ENCODE assay signal across 8 cellular contexts in genomic region chr19:38684862-38685665, GRCh38. TPM values are rescaled to one million over a fixed set of nuclear protein-coding genes. Genes with fewer than 3 reads are reported as not detected.
DNase-seq lines count a peak whose midpoint lies in the region; ATAC-seq and TF ChIP-seq lines count a peak whose summit lies in the region.

No MANE protein-coding gene starts in this region.

- no peaks in the 10 kb centered on the region for H3K27me3 Mint-ChIP-seq in activated CD4-positive, alpha-beta memory T cell treated with anti-CD3 and anti-CD28 coated beads, Interleukin-2, amount 10 ng/mL, durations not matched to agents 7 days and 5 days

- CTCF ChIA-PET in activated CD4-positive, alpha-beta memory T cell treated with anti-CD3 and anti-CD28 coated beads, Interleukin-2, amount 10 ng/mL, durations not matched to agents 7 days and 5 days (lab: Charles Lee) = interaction anchor here (0.8 to 2.0 kb wide), 2 partner anchors 8 to 38 kb away, joined by 4 to 8 read pairs; partner anchors contain the start of gene ACTN4

- H3K9ac ChIP-seq in HUES48 (ENCODE audit: low read depth, low read length) (peak overlapping the region; percentile 73), iPS-15b (ENCODE audit: low read depth, low read length) (peak overlapping the region; percentile 18)

- no peak for TF ChIP-seq CTCF in spleen (IDR thresholded peaks at IDR 0.05 in 8 of 11, conservative IDR thresholded peaks at IDR 0.05 in 3 of 11)

- H3K27ac ChIP-seq in HUES48 (ENCODE audit: low read depth, low read length) (peak overlapping the region; percentile 98), spleen (peak overlapping the region; percentile 51 to 91 (median 82))

- H3K4me3 ChIP-seq in HUES48 (ENCODE audit: low read depth, low read length) (no peak overlapping the region), iPS-15b (ENCODE audit: low read depth, low read length) (no peak overlapping the region), spleen (no peak overlapping the region)

- POLR2A ChIA-PET in activated CD4-positive, alpha-beta memory T cell treated with anti-CD3 and anti-CD28 coated beads, Interleukin-2, amount 10 ng/mL, durations not matched to agents 7 days and 5 days (lab: Charles Lee) = interaction anchor here (0.7 to 2.4 kb wide), 3 partner anchors 9 to 21 kb away, joined by 3 to 11 read pairs (median 3); no protein-coding TSS in a partner anchor

- H3K4me1 ChIP-seq in HUES48 (ENCODE audit: control insufficient read depth, insufficient read depth, low read length) = peaks cover 48% of the 10 kb centered on the region
- H3K4me1 ChIP-seq in iPS-15b (ENCODE audit: control insufficient read depth, insufficient read depth, low read length) = peaks cover 39% of the 10 kb centered on the region
- H3K4me1 ChIP-seq in spleen = peaks cover 63 to 100% (median 94%) of the 10 kb centered on the region in 6 donors

- intact Hi-C loops in spleen (cut with DNase I; ENCODE audit: low total_unique reads) = no loop called here

- peaks cover 61% of the 10 kb centered on the region for H3K36me3 Mint-ChIP-seq in activated CD4-positive, alpha-beta memory T cell treated with anti-CD3 and anti-CD28 coated beads, Interleukin-2, amount 10 ng/mL, durations not matched to agents 7 days and 5 days (ENCODE audit: low read depth)

- no peak for DNase-seq in activated CD4-positive, alpha-beta memory T cell treated with anti-CD3 and anti-CD28 coated beads, Interleukin-2, amount 10 ng/mL, durations not matched to agents 7 days and 5 days
- DNase-seq in spleen (no peak), COLO668 (lab: John Stamatoyannopoulos, UW; ENCODE audit: unreplicated experiment) (no peak), NCI-H2081 (lab: John Stamatoyannopoulos, UW) (no peak)

- TF ChIP-seq POLR2A in spleen (IDR thresholded peaks at IDR 0.05) = no peak

- peak overlapping the region; percentile 95 for H3K27ac Mint-ChIP-seq in activated CD4-positive, alpha-beta memory T cell treated with anti-CD3 and anti-CD28 coated beads, Interleukin-2, amount 10 ng/mL, durations not matched to agents 7 days and 5 days

- peak overlapping the region; percentile 50 for H3K4me3 Mint-ChIP-seq in activated CD4-positive, alpha-beta memory T cell treated with anti-CD3 and anti-CD28 coated beads, Interleukin-2, amount 10 ng/mL, durations not matched to agents 7 days and 5 days

- H3K4me1 Mint-ChIP-seq in activated CD4-positive, alpha-beta memory T cell treated with anti-CD3 and anti-CD28 coated beads, Interleukin-2, amount 10 ng/mL, durations not matched to agents 7 days and 5 days = peaks cover 95% of the 10 kb centered on the region

- H3K27me3 ChIP-seq in HUES48 (ENCODE audit: control insufficient read depth, insufficient read depth, low read length) = no peaks in the 10 kb centered on the region
- no peaks in the 10 kb centered on the region for H3K27me3 ChIP-seq in iPS-15b (ENCODE audit: control insufficient read depth, insufficient read depth, low read length)
- no peaks in the 10 kb centered on the region for H3K27me3 ChIP-seq in spleen (replicated peaks in 1 of 7)

- no peaks in the 10 kb centered on the region for H3K36me3 ChIP-seq in HUES48 (ENCODE audit: control insufficient read depth, insufficient read depth, low read length)
- H3K36me3 ChIP-seq in iPS-15b (ENCODE audit: control insufficient read depth, insufficient read depth, low read length) = peaks cover 5% of the 10 kb centered on the region
- peaks cover 0 to 19% (median 0%) of the 10 kb centered on the region in 6 donors for H3K36me3 ChIP-seq in spleen

- WGBS in spleen, 5 donors = 80 to 95% (median 84%) methylated on average over 11 to 15 of the region's 15 CpGs

- peaks cover 4% of the 10 kb centered on the region for H3K9me3 Mint-ChIP-seq in activated CD4-positive, alpha-beta memory T cell treated with anti-CD3 and anti-CD28 coated beads, Interleukin-2, amount 10 ng/mL, durations not matched to agents 7 days and 5 days

- H3K9me3 ChIP-seq in HUES48 (ENCODE audit: control insufficient read depth, insufficient read depth, low read length) (no peaks in the 10 kb centered on the region), iPS-15b (ENCODE audit: control insufficient read depth, insufficient read depth, low read length) (no peaks in the 10 kb centered on the region), spleen (no peaks in the 10 kb centered on the region)

- ATAC-seq in GM18870 (IDR thresholded peaks at IDR 0.05; ENCODE audit: unreplicated experiment) = no peak
- no peak for ATAC-seq in HG02642 (IDR thresholded peaks at IDR 0.05; ENCODE audit: poor library complexity, unreplicated experiment)

RNA-seq across cellular contexts. Expression of gene ACTN4, which starts 37.6 kb away (rescaled TPM):
- 100 to 1,000 TPM; 532 to 534 TPM for total RNA-seq in activated CD4-positive, alpha-beta memory T cell treated with anti-CD3 and anti-CD28 coated beads, Interleukin-2, amount 10 ng/mL, durations not matched to agents 7 days and 5 days
- 100 to 1,000 TPM; 360 to 621 (median 487) TPM for total RNA-seq in spleen
- polyA plus RNA-seq in spleen = 100 to 1,000 TPM in 1 of 3 donors, 10 to 100 TPM in 2; 39.3 to 185 (median 51.2) TPM

RNA-seq across cellular contexts. Expression of gene CAPN12, which starts 59.2 kb away (rescaled TPM):
- 10 to 100 TPM; 22.9 to 24.9 TPM for total RNA-seq in activated CD4-positive, alpha-beta memory T cell treated with anti-CD3 and anti-CD28 coated beads, Interleukin-2, amount 10 ng/mL, durations not matched to agents 7 days and 5 days
- total RNA-seq in spleen = 10 to 100 TPM in 5 of 7 donors, 1 to 10 TPM in 2; 9.0 to 25.6 (median 12.6) TPM
- polyA plus RNA-seq in spleen = 10 to 100 TPM; 15.2 to 33.3 (median 29.1) TPM
